Comparison of ENCODE assay signal across 13 cellular contexts in the genomic region with DNA sequence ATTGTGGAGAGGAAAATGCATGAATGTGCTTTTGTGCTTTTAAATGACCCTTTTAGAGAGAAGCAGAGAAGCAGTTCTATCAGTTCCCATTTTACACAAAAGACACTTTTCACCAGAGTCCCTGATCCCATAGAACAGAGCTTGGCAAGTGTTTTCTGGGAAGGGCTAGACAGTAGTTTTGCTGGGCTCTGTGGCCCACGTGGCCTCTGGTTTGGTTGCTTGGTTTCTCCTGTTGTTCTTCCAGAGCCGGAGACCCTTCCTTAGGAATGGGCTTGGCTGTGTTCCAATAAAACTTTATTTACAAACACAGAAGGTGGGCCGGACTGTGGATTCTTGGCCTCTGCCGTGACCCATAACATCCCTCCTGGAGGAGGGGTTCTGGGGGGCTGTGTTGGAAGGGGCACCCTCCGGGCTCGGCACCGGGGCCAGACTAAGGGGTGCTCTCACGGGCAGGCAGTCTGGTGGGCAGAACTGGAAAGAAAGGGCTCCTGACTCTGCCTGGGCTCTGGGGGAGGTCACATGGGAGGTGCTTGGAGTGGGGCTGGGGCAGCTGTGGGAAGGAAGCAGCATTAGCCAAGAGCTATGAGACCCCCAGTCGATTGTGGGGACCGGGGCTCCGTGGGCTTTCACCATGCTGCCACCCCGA. TPM values are rescaled to one million over a fixed set of nuclear protein-coding genes. Genes with fewer than 3 reads are reported as not detected.
DNase-seq lines count a peak whose midpoint lies in the region; ATAC-seq and TF ChIP-seq lines count a peak whose summit lies in the region.
"Had no signal": no experiment of that assay in that cellular context is flagged by ENCODE, and none has a peak within 500 bp of the region (broad histone marks: within the 10 kb centered on the region; RNA-seq: fewer than 3 reads in every experiment).

No MANE protein-coding gene starts in this region.

- H3F3A ChIP-seq in smooth muscle cell (ENCODE audit: low read depth) = no peaks in the 10 kb centered on the region

- TF ChIP-seq CTCF in OCI-LY7 (conservative IDR thresholded peaks at IDR 0.05; ENCODE audit: low read length) = no peak
- TF ChIP-seq CTCF in hepatocyte (IDR thresholded peaks at IDR 0.05; ENCODE audit: poor library complexity) = no peak
- TF ChIP-seq CTCF in smooth muscle cell (IDR thresholded peaks at IDR 0.05; ENCODE audit: borderline replicate concordance, insufficient read depth, poor library complexity, severe bottlenecking) = no peak

- H3K4me3 Mint-ChIP-seq in activated CD4-positive, alpha-beta T cell treated with anti-CD3 and anti-CD28 coated beads, Interleukin-2, amount 10 ng/mL, durations not matched to agents 7 days and 5 days = peak overlapping the region; percentile 45
- H3K4me3 Mint-ChIP-seq in stimulated activated naive CD8-positive, alpha-beta T cell treated with anti-CD3 and anti-CD28 coated beads, Interleukin-15, amount 100 ng/mL, for 72 hours = peak overlapping the region; percentile 71 to 82
- H3K4me3 Mint-ChIP-seq: activated T-helper 17 cell treated with anti-CD3 and anti-CD28 coated beads, Interleukin-2, amount 50 U/mL, for 72 hours had no signal

- no peak for DNase-seq in activated CD4-positive, alpha-beta T cell treated with anti-CD3 and anti-CD28 coated beads, Interleukin-2, amount 10 ng/mL, durations not matched to agents 7 days and 5 days
- DNase-seq in activated CD4-positive, alpha-beta T cell treated with anti-CD3 and anti-CD28 coated beads, Interleukin-2, amount 50 U/mL, for 48 hours = no peak
- DNase-seq in OCI-LY7 (ENCODE audit: low spot score) (peak; percentile 14), hepatocyte (ENCODE audit: low spot score) (no peak), smooth muscle cell (lab: John Stamatoyannopoulos, UW; ENCODE audit: unreplicated experiment) (no peak), HT-29 (ENCODE audit: low spot score) (no peak)
- no peak for DNase-seq in stimulated activated naive CD8-positive, alpha-beta T cell treated with anti-CD3 and anti-CD28 coated beads, Interleukin-15, amount 100 ng/mL, for 72 hours
- DNase-seq: erythroblast, NCI-H2107 had no signal

- peaks cover 8% of the 10 kb centered on the region for H3K9me3 Mint-ChIP-seq in activated CD4-positive, alpha-beta T cell treated with anti-CD3 and anti-CD28 coated beads, Interleukin-2, amount 10 ng/mL, durations not matched to agents 7 days and 5 days
- peaks cover 11 to 14% of the 10 kb centered on the region in 2 donors for H3K9me3 Mint-ChIP-seq in stimulated activated naive CD8-positive, alpha-beta T cell treated with anti-CD3 and anti-CD28 coated beads, Interleukin-15, amount 100 ng/mL, for 72 hours

- ATAC-seq in stimulated activated naive CD8-positive, alpha-beta T cell treated with anti-CD3 and anti-CD28 coated beads, Interleukin-15, amount 100 ng/mL, for 72 hours = peak; percentile 0
- ATAC-seq in GM19328 (IDR thresholded peaks at IDR 0.05; ENCODE audit: unreplicated experiment) = no peak
- ATAC-seq: activated T-helper 17 cell treated with anti-CD3 and anti-CD28 coated beads, Interleukin-2, amount 50 U/mL, for 72 hours had no signal

- peaks cover 71% of the 10 kb centered on the region for H3K79me2 ChIP-seq in OCI-LY7 (ENCODE audit: insufficient read depth, low read depth, low read length)
- H3K79me2 ChIP-seq in hepatocyte = peaks cover 78% of the 10 kb centered on the region
- peaks cover 84% of the 10 kb centered on the region for H3K79me2 ChIP-seq in smooth muscle cell (ENCODE audit: low read depth)

- peak overlapping the region; percentile 55 for H3K4me3 ChIP-seq in OCI-LY7 (ENCODE audit: low read depth, low read length, poor library complexity, severe bottlenecking)
- no peak overlapping the region for H3K4me3 ChIP-seq in hepatocyte
- H3K4me3 ChIP-seq in smooth muscle cell = no peak overlapping the region
- H3K4me3 ChIP-seq: SJCRH30 had no signal

- BruUV-seq in OCI-LY7 (replicated peaks; lab: Mats Ljungman, UMichigan) = no TSS peak

- 91% methylated on average over 12 of the region's 12 CpGs for WGBS in hepatocyte (ENCODE audit: low lambda C conversion rate, missing lambda C conversion rate)
- 94% methylated on average over 12 of the region's 12 CpGs for WGBS in smooth muscle cell (ENCODE audit: low lambda C conversion rate)

- H2AFZ ChIP-seq in OCI-LY7 (ENCODE audit: low read length) (peak overlapping the region; percentile 12; the same call in 1 of the 2 replicates), hepatocyte (no peak overlapping the region), smooth muscle cell (ENCODE audit: low read depth) (no peak overlapping the region)

- intact Hi-C loops in OCI-LY7 (cut with micrococcal nuclease; ENCODE audit: unreplicated experiment) = loop anchor here (1.0 to 5.0 kb wide), 2 partner anchors 95 to 296 kb away; partner anchors contain the start of genes PLEKHJ1 and SF3A2

- H3K4me2 ChIP-seq in OCI-LY7 (ENCODE audit: low read length) (peak overlapping the region; percentile 95), hepatocyte (peak overlapping the region; percentile 98), smooth muscle cell (no peak overlapping the region)

- CTCF ChIA-PET in activated CD4-positive, alpha-beta T cell treated with anti-CD3 and anti-CD28 coated beads, Interleukin-2, amount 10 ng/mL, durations not matched to agents 7 days and 5 days (lab: Charles Lee) = interaction anchor here (2.1 kb wide), 1 partner anchor 43 kb away, joined by 6 read pairs; no protein-coding TSS in a partner anchor
- CTCF ChIA-PET in OCI-LY7 (lab: Charles Lee; ENCODE audit: unreplicated experiment) = interaction anchor here (0.5 kb wide), 1 partner anchor 34 kb away, joined by 4 read pairs; no protein-coding TSS in a partner anchor

- H3K27me3 ChIP-seq in hepatocyte = no peaks in the 10 kb centered on the region
- H3K27me3 ChIP-seq in smooth muscle cell (ENCODE audit: low read depth) = no peaks in the 10 kb centered on the region
- H3K27me3 ChIP-seq: SJCRH30 had no signal

- no peaks in the 10 kb centered on the region; the same call in 1 of the 2 replicates for H4K20me1 ChIP-seq in OCI-LY7 (ENCODE audit: insufficient read depth, low read length)
- H4K20me1 ChIP-seq in hepatocyte (ENCODE audit: insufficient read depth, poor library complexity, severe bottlenecking) = no peaks in the 10 kb centered on the region
- peaks cover 67% of the 10 kb centered on the region for H4K20me1 ChIP-seq in smooth muscle cell (ENCODE audit: low read depth)

- peak overlapping the region; percentile 94 for H3K27ac ChIP-seq in OCI-LY7 (ENCODE audit: low read depth, low read length, poor library complexity, severe bottlenecking)
- peak overlapping the region; percentile 95 for H3K27ac ChIP-seq in hepatocyte
- no peak overlapping the region for H3K27ac ChIP-seq in smooth muscle cell (ENCODE audit: low read depth)
- H3K27ac ChIP-seq: SJCRH30 had no signal

- peaks cover 5% of the 10 kb centered on the region; the same call in 1 of the 2 replicates for H3K9me3 ChIP-seq in OCI-LY7 (ENCODE audit: low read length)
- H3K9me3 ChIP-seq in hepatocyte (ENCODE audit: low read depth) = no peaks in the 10 kb centered on the region
- H3K9me3 ChIP-seq in smooth muscle cell (replicated peaks; ENCODE audit: low read depth) = no peaks in the 10 kb centered on the region
- H3K9me3 ChIP-seq: SJCRH30 had no signal

- H3K9ac ChIP-seq in smooth muscle cell (ENCODE audit: low read depth) = no peak overlapping the region

- no peaks in the 10 kb centered on the region for H3K27me3 Mint-ChIP-seq in activated CD4-positive, alpha-beta T cell treated with anti-CD3 and anti-CD28 coated beads, Interleukin-2, amount 10 ng/mL, durations not matched to agents 7 days and 5 days
- no peaks in the 10 kb centered on the region for H3K27me3 Mint-ChIP-seq in stimulated activated naive CD8-positive, alpha-beta T cell treated with anti-CD3 and anti-CD28 coated beads, Interleukin-15, amount 100 ng/mL, for 72 hours
- H3K27me3 Mint-ChIP-seq: activated T-helper 17 cell treated with anti-CD3 and anti-CD28 coated beads, Interleukin-2, amount 50 U/mL, for 72 hours had no signal

- POLR2A ChIA-PET in activated CD4-positive, alpha-beta T cell treated with anti-CD3 and anti-CD28 coated beads, Interleukin-2, amount 10 ng/mL, durations not matched to agents 7 days and 5 days (lab: Charles Lee) = interaction anchor here (0.5 kb wide), 1 partner anchor 62 kb away, joined by 4 read pairs; no protein-coding TSS in a partner anchor
- POLR2A ChIA-PET in OCI-LY7 (lab: Charles Lee) = interaction anchor here (0.6 to 0.7 kb wide), 2 partner anchors 107 to 145 kb away, joined by 5 to 8 read pairs; no protein-coding TSS in a partner anchor

- peaks cover 22% of the 10 kb centered on the region for H3K36me3 Mint-ChIP-seq in activated CD4-positive, alpha-beta T cell treated with anti-CD3 and anti-CD28 coated beads, Interleukin-2, amount 10 ng/mL, durations not matched to agents 7 days and 5 days (ENCODE audit: low read depth)

- H3K9me2 ChIP-seq in OCI-LY7 (ENCODE audit: insufficient read depth, low read length) (no peaks in the 10 kb centered on the region), hepatocyte (replicated peaks; ENCODE audit: insufficient read depth) (no peaks in the 10 kb centered on the region)

- H3K36me3 ChIP-seq in OCI-LY7 (ENCODE audit: insufficient read depth, low read length) (peaks cover 35% of the 10 kb centered on the region), hepatocyte (replicated peaks; ENCODE audit: insufficient read depth, low read depth) (no peaks in the 10 kb centered on the region), smooth muscle cell (ENCODE audit: low read depth) (no peaks in the 10 kb centered on the region)
- H3K36me3 ChIP-seq: SJCRH30 had no signal

- H3K4me1 Mint-ChIP-seq in activated CD4-positive, alpha-beta T cell treated with anti-CD3 and anti-CD28 coated beads, Interleukin-2, amount 10 ng/mL, durations not matched to agents 7 days and 5 days = peaks cover 55% of the 10 kb centered on the region
- H3K4me1 Mint-ChIP-seq in stimulated activated naive CD8-positive, alpha-beta T cell treated with anti-CD3 and anti-CD28 coated beads, Interleukin-15, amount 100 ng/mL, for 72 hours = peaks cover 70% of the 10 kb centered on the region

- H3K27ac Mint-ChIP-seq in activated CD4-positive, alpha-beta T cell treated with anti-CD3 and anti-CD28 coated beads, Interleukin-2, amount 10 ng/mL, durations not matched to agents 7 days and 5 days = peak overlapping the region; percentile 93
- peak overlapping the region; percentile 92 to 94 for H3K27ac Mint-ChIP-seq in stimulated activated naive CD8-positive, alpha-beta T cell treated with anti-CD3 and anti-CD28 coated beads, Interleukin-15, amount 100 ng/mL, for 72 hours
- H3K27ac Mint-ChIP-seq: activated T-helper 17 cell treated with anti-CD3 and anti-CD28 coated beads, Interleukin-2, amount 50 U/mL, for 72 hours had no signal

- H3K4me1 ChIP-seq in OCI-LY7 (ENCODE audit: insufficient read depth, low read length, poor library complexity, severe bottlenecking) (peaks cover 58% of the 10 kb centered on the region), hepatocyte (ENCODE audit: insufficient read depth) (peaks cover 45% of the 10 kb centered on the region), smooth muscle cell (ENCODE audit: low read depth) (peaks cover 28% of the 10 kb centered on the region)

RNA-seq across cellular contexts. Expression of gene SPPL2B, which starts 3.2 kb away (rescaled TPM):
- 10 to 100 TPM; 69.9 to 96.6 TPM for total RNA-seq in activated CD4-positive, alpha-beta T cell treated with anti-CD3 and anti-CD28 coated beads, Interleukin-2, amount 10 ng/mL, durations not matched to agents 7 days and 5 days
- total RNA-seq in OCI-LY7 (2014; rRNA removed; shearing (Covaris generic)) = 96.9 and 106 TPM in 2 replicates
- total RNA-seq in OCI-LY7 (2022) (185 and 191 TPM in 2 replicates), hepatocyte (27.4 and 40.9 TPM in 2 replicates), smooth muscle cell (21.1 and 54.7 TPM in 2 replicates)
- polyA plus RNA-seq in hepatocyte (87.7 and 135 TPM in 2 replicates), smooth muscle cell (53.6 and 63.5 TPM in 2 replicates)
- 85.0 and 121 TPM in 2 replicates for total RNA-seq in HT-29 (2014; rRNA removed; shearing (Covaris generic))

RNA-seq across cellular contexts. Expression of gene LSM7, which starts 3.3 kb away (rescaled TPM):
- total RNA-seq in activated CD4-positive, alpha-beta T cell treated with anti-CD3 and anti-CD28 coated beads, Interleukin-2, amount 10 ng/mL, durations not matched to agents 7 days and 5 days = 100 to 1,000 TPM; 105 to 114 TPM
- total RNA-seq in OCI-LY7 (2014; rRNA removed; shearing (Covaris generic)) = 288 and 321 TPM in 2 replicates
- total RNA-seq in OCI-LY7 (2022) = 164 and 170 TPM in 2 replicates
- total RNA-seq in hepatocyte = 162 and 190 TPM in 2 replicates
- 150 and 151 TPM in 2 replicates for polyA plus RNA-seq in hepatocyte
- total RNA-seq in smooth muscle cell = 164 and 186 TPM in 2 replicates
- polyA plus RNA-seq in smooth muscle cell = 158 and 161 TPM in 2 replicates
- 276 and 306 TPM in 2 replicates for total RNA-seq in HT-29 (2014; rRNA removed; shearing (Covaris generic))

RNA-seq across cellular contexts. Expression of gene LINGO3, which starts 23.8 kb away (rescaled TPM):
- under 1 TPM; 0.35 to 0.44 TPM for total RNA-seq in activated CD4-positive, alpha-beta T cell treated with anti-CD3 and anti-CD28 coated beads, Interleukin-2, amount 10 ng/mL, durations not matched to agents 7 days and 5 days
- 0.33 and 0.38 TPM in 2 replicates for total RNA-seq in OCI-LY7 (2014; rRNA removed; shearing (Covaris generic))
- 0.13 and 0.17 TPM in 2 replicates for total RNA-seq in OCI-LY7 (2022)
- total RNA-seq in hepatocyte = not detected in 2 replicates
- polyA plus RNA-seq in hepatocyte = not detected in 2 replicates
- total RNA-seq in smooth muscle cell = not detected in 2 replicates
- 0.31 and 1.2 TPM in 2 replicates for polyA plus RNA-seq in smooth muscle cell
- total RNA-seq in HT-29 (2014; rRNA removed; shearing (Covaris generic)) = 0.20 TPM in 1 of 2 replicates, not detected in the other
- total RNA-seq: SJCRH30, urinary bladder had no signal

RNA-seq across cellular contexts. Expression of gene TMPRSS9, which starts 28.3 kb away (rescaled TPM):
- total RNA-seq in activated CD4-positive, alpha-beta T cell treated with anti-CD3 and anti-CD28 coated beads, Interleukin-2, amount 10 ng/mL, durations not matched to agents 7 days and 5 days = not detected
- total RNA-seq in OCI-LY7 (2014; rRNA removed; shearing (Covaris generic)) = 0.44 TPM in 1 of 2 replicates, not detected in the other
- total RNA-seq in OCI-LY7 (2022) (0.28 TPM in 1 of 2 replicates, not detected in the other), hepatocyte (0.23 TPM in 1 of 2 replicates, not detected in the other), smooth muscle cell (not detected in 2 replicates)
- polyA plus RNA-seq in hepatocyte (not detected in 2 replicates), smooth muscle cell (0.05 and 0.63 TPM in 2 replicates)
- 0.31 TPM in 1 of 2 replicates, not detected in the other for total RNA-seq in HT-29 (2014; rRNA removed; shearing (Covaris generic))
- total RNA-seq: activated T-helper 17 cell treated with anti-CD3 and anti-CD28 coated beads, Interleukin-2, amount 50 U/mL, for 72 hours had no signal

RNA-seq across cellular contexts. Expression of gene PEAK3, which starts 49.7 kb away (rescaled TPM):
- under 1 TPM; 0.17 to 0.25 TPM for total RNA-seq in activated CD4-positive, alpha-beta T cell treated with anti-CD3 and anti-CD28 coated beads, Interleukin-2, amount 10 ng/mL, durations not matched to agents 7 days and 5 days
- total RNA-seq in OCI-LY7 (2014; rRNA removed; shearing (Covaris generic)) = not detected in 2 replicates
- total RNA-seq in OCI-LY7 (2022) = 0.18 TPM in 1 of 2 replicates, not detected in the other
- total RNA-seq in hepatocyte = not detected in 2 replicates
- polyA plus RNA-seq in hepatocyte = 0.15 and 0.57 TPM in 2 replicates
- total RNA-seq in smooth muscle cell = not detected in 2 replicates
- polyA plus RNA-seq in smooth muscle cell = 0.37 and 0.71 TPM in 2 replicates
- not detected in 2 replicates for total RNA-seq in HT-29 (2014; rRNA removed; shearing (Covaris generic))
- total RNA-seq: urinary bladder had no signal
